30 cellular contexts compared by ENCODE assay signal in genomic region chr12:104782296-104782695, GRCh38.
"Had no signal": no experiment of that assay in that cellular context is flagged by ENCODE, and none has a peak within 500 bp of the region (broad histone marks: within the 10 kb centered on the region; RNA-seq: fewer than 3 reads in every experiment).

No MANE protein-coding gene starts in this region.

- H3K4me1 ChIP-seq: breast epithelium had no signal

- DNase-seq: activated B cell treated with CpG ODN at 0.5 μM for 24 hours; activated CD4-positive, alpha-beta memory T cell treated with anti-CD3 and anti-CD28 coated beads for 36 hours; activated CD4-positive, alpha-beta T cell treated with anti-CD3 and anti-CD28 coated beads for 4 hours; activated CD4-positive, alpha-beta T cell treated with anti-CD3 and anti-CD28 coated beads, Interleukin-2, amount 10 ng/mL, durations not matched to agents 7 days and 5 days; activated CD4-positive, CD25-positive, alpha-beta regulatory T cell treated with anti-CD3 and anti-CD28 coated beads, Interleukin-2, amount 50 U/mL, for 72 hours; activated CD8-positive, alpha-beta memory T cell treated with anti-CD3 and anti-CD28 coated beads, Interleukin-2, amount 50 U/mL, for 4 hours; activated CD8-positive, alpha-beta T cell treated with anti-CD3 and anti-CD28 coated beads for 36 hours; activated effector memory CD4-positive, alpha-beta T cell treated with Interleukin-2 at 50 U/mL for 16 hours; activated gamma-delta T cell; activated naive CD4-positive, alpha-beta T cell; activated naive CD4-positive, alpha-beta T cell treated with anti-CD3 and anti-CD28 coated beads for 36 hours; activated naive CD4-positive, alpha-beta T cell treated with anti-CD3 and anti-CD28 coated beads, Interleukin-2, amount 50 U/mL, for 16 hours; activated naive CD8-positive, alpha-beta T cell treated with anti-CD3 and anti-CD28 coated beads for 36 hours; activated T-cell treated with anti-CD3 and anti-CD28 coated beads for 4 hours; activated T-cell treated with anti-CD3 and anti-CD28 coated beads, Interleukin-2, amount 50 U/mL, for 1 hour; activated T-cell treated with anti-CD3 and anti-CD28 coated beads, Interleukin-2, amount 50 U/mL, for 4 hours; activated T-cell treated with anti-CD3 and anti-CD28 coated beads, Interleukin-2, amount 50 U/mL, for 72 hours; adrenal gland; amniotic stem cell; aorta; body of pancreas; brain microvascular endothelial cell; central memory CD4-positive, alpha-beta T cell; T-helper 1 cell; T-helper 2 cell; T-helper 9 cell had no signal

- H3K27ac ChIP-seq: adrenal gland, body of pancreas, brain microvascular endothelial cell, breast epithelium, VCaP had no signal

- FAIRE-seq: astrocyte, TTC549 had no signal

- H3K4me3 ChIP-seq: adrenal gland, body of pancreas, breast epithelium had no signal

- H3K9me3 ChIP-seq: adrenal gland had no signal

- H3K36me3 ChIP-seq: adrenal gland, brain microvascular endothelial cell, breast epithelium had no signal

- H3K27me3 ChIP-seq: adrenal gland, body of pancreas, brain microvascular endothelial cell, breast epithelium had no signal

- ATAC-seq: activated CD8-positive, alpha-beta T cell treated with anti-CD3 and anti-CD28 coated beads for 36 hours; activated T-cell treated with anti-CD3 and anti-CD28 coated beads, Interleukin-2, amount 50 U/mL, for 4 hours; activated T-cell treated with anti-CD3 and anti-CD28 coated beads, Interleukin-2, amount 50 U/mL, for 72 hours; body of pancreas had no signal
